Comparison of ENCODE assay signal across 8 cellular contexts in genomic region chr3:12993623-12994356, GRCh38.
DNase-seq lines count a peak whose midpoint lies in the region; ATAC-seq, FAIRE-seq and TF ChIP-seq lines count a peak whose summit lies in the region.

No MANE protein-coding gene starts in this region.

- peak; percentile 44 for DNase-seq in D721Med (ENCODE audit: insufficient read length, low spot score)
- DNase-seq in HEK293T (ENCODE audit: extremely low spot score) = peak; percentile 44
- DNase-seq in activated CD4-positive, alpha-beta memory T cell treated with anti-CD3 and anti-CD28 coated beads, Interleukin-2, amount 10 ng/mL, durations not matched to agents 7 days and 5 days = no peak
- no peak for DNase-seq in glutamatergic neuron
- peak; percentile 85 for DNase-seq in posterior vena cava (ENCODE audit: low spot score)
- DNase-seq in SKM-1 treated with dmso at 0.1 percent for 144 hours (lab: John Stamatoyannopoulos, UW; ENCODE audit: unreplicated experiment) = no peak
- DNase-seq in GF-D8 (lab: John Stamatoyannopoulos, UW) = no peak

- FAIRE-seq in D721Med (lab: Jason Lieb, UNC) = no peak

- H3K4me3 Mint-ChIP-seq in activated CD4-positive, alpha-beta memory T cell treated with anti-CD3 and anti-CD28 coated beads, Interleukin-2, amount 10 ng/mL, durations not matched to agents 7 days and 5 days = peak overlapping the region; percentile 76
- H3K4me3 Mint-ChIP-seq in glutamatergic neuron (ENCODE audit: unreplicated experiment) = peak overlapping the region; percentile 30

- POLR2A ChIA-PET in HEK293T (lab: Yijun Ruan, JAX) = no interaction called here
- POLR2A ChIA-PET in activated CD4-positive, alpha-beta memory T cell treated with anti-CD3 and anti-CD28 coated beads, Interleukin-2, amount 10 ng/mL, durations not matched to agents 7 days and 5 days (lab: Charles Lee) = interaction anchor here (0.5 to 1.7 kb wide), 6 partner anchors 11 to 449 kb away, joined by 3 to 12 read pairs (median 3); no protein-coding TSS in a partner anchor

- intact Hi-C loops in posterior vena cava (cut with DNase I) = loop anchor here in 1 of 2 donors (5.0 kb wide), 1 partner anchor 86 kb away; no protein-coding TSS in a partner anchor

- H3K36me3 Mint-ChIP-seq in activated CD4-positive, alpha-beta memory T cell treated with anti-CD3 and anti-CD28 coated beads, Interleukin-2, amount 10 ng/mL, durations not matched to agents 7 days and 5 days (ENCODE audit: low read depth) = peaks cover 36% of the 10 kb centered on the region
- H3K36me3 Mint-ChIP-seq in glutamatergic neuron (ENCODE audit: unreplicated experiment) = no peaks in the 10 kb centered on the region

- H3K27me3 Mint-ChIP-seq in activated CD4-positive, alpha-beta memory T cell treated with anti-CD3 and anti-CD28 coated beads, Interleukin-2, amount 10 ng/mL, durations not matched to agents 7 days and 5 days = no peaks in the 10 kb centered on the region
- peaks cover 8% of the 10 kb centered on the region for H3K27me3 Mint-ChIP-seq in glutamatergic neuron (ENCODE audit: unreplicated experiment)

- H3K27ac Mint-ChIP-seq in activated CD4-positive, alpha-beta memory T cell treated with anti-CD3 and anti-CD28 coated beads, Interleukin-2, amount 10 ng/mL, durations not matched to agents 7 days and 5 days = no peak overlapping the region
- H3K27ac Mint-ChIP-seq in glutamatergic neuron (ENCODE audit: unreplicated experiment) = no peak overlapping the region

- ATAC-seq in HG03108 (IDR thresholded peaks at IDR 0.05; ENCODE audit: unreplicated experiment) = no peak

- no peak for TF ChIP-seq CTCF in D721Med (IDR thresholded peaks at IDR 0.05; ENCODE audit: insufficient read depth, missing control alignments)
- TF ChIP-seq CTCF in glutamatergic neuron (IDR thresholded peaks at IDR 0.05; ENCODE audit: partially characterized antibody, unreplicated experiment) = no peak

- CTCF ChIA-PET in HEK293T (lab: Yijun Ruan, JAX) = interaction anchor here (1.4 to 2.1 kb wide), 3 partner anchors 10 to 27 kb away, joined by 3 to 8 read pairs (median 3); no protein-coding TSS in a partner anchor
- CTCF ChIA-PET in activated CD4-positive, alpha-beta memory T cell treated with anti-CD3 and anti-CD28 coated beads, Interleukin-2, amount 10 ng/mL, durations not matched to agents 7 days and 5 days (lab: Charles Lee) = interaction anchor here (1.0 to 5.0 kb wide), 8 partner anchors 8 to 103 kb away, joined by 3 to 66 read pairs (median 6); no protein-coding TSS in a partner anchor

- peaks cover 32% of the 10 kb centered on the region for H3K4me1 Mint-ChIP-seq in activated CD4-positive, alpha-beta memory T cell treated with anti-CD3 and anti-CD28 coated beads, Interleukin-2, amount 10 ng/mL, durations not matched to agents 7 days and 5 days
- peaks cover 45% of the 10 kb centered on the region for H3K4me1 Mint-ChIP-seq in glutamatergic neuron (ENCODE audit: low read depth, unreplicated experiment)

- no peaks in the 10 kb centered on the region for H3K9me3 Mint-ChIP-seq in activated CD4-positive, alpha-beta memory T cell treated with anti-CD3 and anti-CD28 coated beads, Interleukin-2, amount 10 ng/mL, durations not matched to agents 7 days and 5 days
- H3K9me3 Mint-ChIP-seq in glutamatergic neuron (ENCODE audit: unreplicated experiment) = peaks cover 19% of the 10 kb centered on the region

TF ChIP-seq in HEK293T, 16 proteins besides CTCF, POLR2A, EP300 and RAD21:
- TF ChIP-seq SP1 (IDR thresholded peaks at IDR 0.05) (no peak), FOXM1 (IDR thresholded peaks at IDR 0.05; ENCODE audit: borderline replicate concordance) (0 out of 2 replicates have a peak, but pooled peaks have one; percentile 36)

Comparison
In these comparisons a context has a peak if more than half of its experiments do, and no peak if none do; other contexts are left out.
1. DNase-seq: peak in D721Med (single experiment), HEK293T (single experiment) and posterior vena cava (single experiment); none in activated CD4-positive, alpha-beta memory T cell treated with anti-CD3 and anti-CD28 coated beads, Interleukin-2, amount 10 ng/mL, durations not matched to agents 7 days and 5 days (single experiment), glutamatergic neuron (single experiment), SKM-1 treated with dmso at 0.1 percent for 144 hours (single experiment) and GF-D8 (single experiment).